ENCODE assay signal across 8 cellular contexts in the genomic region with DNA sequence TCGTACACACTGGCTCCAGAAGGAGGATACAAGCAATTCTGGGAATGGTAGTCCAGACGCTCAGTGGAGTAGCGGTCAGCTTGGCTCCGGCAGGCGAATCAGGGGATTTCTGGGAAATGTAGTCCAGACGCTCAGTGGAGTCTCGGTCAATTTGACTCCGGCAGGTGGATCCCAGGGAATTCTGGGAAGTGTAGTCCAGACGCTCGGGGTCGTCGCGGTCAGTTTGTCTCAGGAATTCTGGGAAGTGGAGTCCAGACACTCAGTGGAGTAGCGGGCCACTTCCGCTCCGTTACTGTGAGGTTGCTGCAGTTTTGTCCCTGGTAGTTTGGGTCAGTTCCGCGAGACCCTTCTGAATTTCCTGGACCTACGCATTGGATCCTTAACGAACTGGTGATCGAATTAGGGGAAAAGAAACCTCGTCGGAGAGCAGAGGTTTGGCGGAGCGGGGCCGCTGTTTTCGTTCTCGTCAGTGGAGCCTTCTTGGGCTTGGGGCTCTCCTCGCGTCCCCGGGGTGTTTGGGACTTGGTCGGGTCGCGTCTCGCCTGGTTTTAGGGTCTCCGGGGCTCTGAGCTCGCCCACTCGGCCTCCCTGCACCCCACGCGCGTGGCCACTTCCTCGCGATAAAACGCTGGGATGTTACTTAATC. TPM values are rescaled to one million over a fixed set of nuclear protein-coding genes. Genes with fewer than 3 reads are reported as not detected.
DNase-seq lines count a peak whose midpoint lies in the region; ATAC-seq and TF ChIP-seq lines count a peak whose summit lies in the region.

TSS of gene ZNF225 (plus strand) at position 262 of the 646 bp plus-strand sequence. CDS start 2,429 bp downstream, outside the sequence.

- peak; percentile 87 for ATAC-seq in HG03378 (IDR thresholded peaks at IDR 0.05; ENCODE audit: unreplicated experiment)

- peak; percentile 99 for DNase-seq in Ammon's horn (ENCODE audit: low spot score)
- peak; percentile 94 for DNase-seq in NCI-H460 (ENCODE audit: extremely low read depth, low read depth)
- peak; percentile 80 for DNase-seq in activated CD4-positive, alpha-beta T cell treated with anti-CD3 and anti-CD28 coated beads for 4 hours
- DNase-seq in coronary artery (ENCODE audit: low spot score): peak; percentile 98
- DNase-seq in stimulated activated CD4-positive, alpha-beta T cell treated with anti-CD3 and anti-CD28 coated beads, Interleukin-1b, Interleukin-23, amount 100 ng/mL, for 24 hours (ENCODE audit: low read depth in 4 of 4, low spot score in 1 of 4): peak; percentile 52 to 75 (median 70)

- H3K4me3 ChIP-seq in coronary artery: peak within 1 kb of the TSS; percentile 80

- H3K27ac ChIP-seq in coronary artery: peak within 1 kb of the TSS; percentile 63 to 76
- peak within 1 kb of the TSS; percentile 47 for H3K27ac ChIP-seq in layer of hippocampus (ENCODE audit: low read depth, low read length)

- TF ChIP-seq POLR2A in GM19099 (IDR thresholded peaks at IDR 0.05; ENCODE audit: extremely low read depth, insufficient read length, low read depth): peak; percentile 67

- TF ChIP-seq CTCF in coronary artery (IDR thresholded peaks at IDR 0.05): no peak

- no peaks in the 10 kb centered on the region for H3K27me3 ChIP-seq in layer of hippocampus (ENCODE audit: control insufficient read depth, insufficient read depth, low read length)

RNA-seq across cellular contexts. Expression of gene ZNF225, which starts in this region (rescaled TPM):
- total RNA-seq in NCI-H460 (2014; rRNA removed; shearing (Covaris generic)): 3.3 TPM in 2 replicates
- polyA plus RNA-seq in NCI-H460 (2014; cell fraction: nucleus; rRNA removed): 1.5 and 2.4 TPM in 2 replicates

Comparison
In these comparisons a context has a peak if more than half of its experiments do, and no peak if none do; other contexts are left out.
1. Peak in every context shown above with its lines: DNase-seq, ATAC-seq, H3K4me3 ChIP-seq and H3K27ac ChIP-seq.